ENCODE assay signal across 22 cellular contexts in the genomic region with DNA sequence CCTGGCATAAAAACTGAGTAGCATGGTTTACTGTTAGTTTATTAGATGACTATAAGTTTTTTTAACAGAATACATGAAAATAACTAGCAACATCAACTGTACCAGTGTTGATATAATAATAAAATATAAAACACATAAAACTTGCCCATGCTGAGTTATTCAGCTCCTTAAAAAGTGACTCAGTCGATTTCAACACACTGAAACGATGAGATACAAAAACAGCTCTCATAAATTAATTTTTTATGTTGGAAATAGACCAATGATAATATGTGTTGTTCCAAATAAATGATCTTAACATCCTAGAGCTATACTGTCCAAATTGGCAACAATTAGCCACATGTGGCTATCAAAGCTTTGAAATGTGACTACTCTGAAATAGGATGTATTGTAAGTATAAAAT. TPM values are rescaled to one million over a fixed set of nuclear protein-coding genes. Genes with fewer than 3 reads are reported as not detected.
A peak's percentile ranks its signal among the peaks of the same experiment; 100 is the strongest.
DNase-seq lines count a peak whose midpoint lies in the region; TF ChIP-seq lines count a peak whose summit lies in the region.
"Had no signal": no experiment of that assay in that cellular context is flagged by ENCODE, and none has a peak within 500 bp of the region (broad histone marks: within the 10 kb centered on the region; RNA-seq: fewer than 3 reads in every experiment).

No MANE protein-coding gene starts in this region.

- CTCF ChIA-PET in BJ (lab: Yijun Ruan, JAX) = interaction anchor here (0.9 to 2.3 kb wide), 2 partner anchors 247 to 466 kb away, joined by 3 to 20 read pairs; no protein-coding TSS in a partner anchor

- H3K4me3 ChIP-seq in BJ (ENCODE audit: low read depth, low read length) = no peak overlapping the region
- H3K4me3 ChIP-seq: colonic mucosa, lung, skin epidermis had no signal

- H3K27me3 ChIP-seq in BJ (ENCODE audit: control insufficient read depth, insufficient read depth, low read length) = no peaks in the 10 kb centered on the region
- H3K27me3 ChIP-seq: colonic mucosa had no signal

- POLR2A ChIA-PET in BJ (lab: Charles Lee) = no interaction called here

- DNase-seq in BJ (ENCODE audit: low read depth) = peak; percentile 31
- peak; percentile 34 for DNase-seq in HS-5 (ENCODE audit: low read depth)
- peak; percentile 32 for DNase-seq in brain pericyte (ENCODE audit: low read depth, low spot score)
- peak; percentile 80 for DNase-seq in iris pigment epithelial cell (ENCODE audit: low read depth)
- DNase-seq in A172 (ENCODE audit: low spot score) = no peak
- DNase-seq in germinal center (ENCODE audit: low spot score) = no peak
- no peak for DNase-seq in occipital lobe (lab: John Stamatoyannopoulos, UW)
- DNase-seq in NCI-H774 (lab: John Stamatoyannopoulos, UW) = no peak
- DNase-seq: activated CD4-positive, alpha-beta T cell treated with anti-CD3 and anti-CD28 coated beads for 48 hours; activated effector memory CD4-positive, alpha-beta T cell treated with Interleukin-2 at 50 U/mL for 16 hours; AML-193; amniotic stem cell; Calu3; colonic mucosa; GF-D8; head of caudate nucleus; NCI-H1417 treated with DMSO at 0.1 percent for 48 hours; stimulated activated CD4-positive, alpha-beta T cell treated with anti-CD3 and anti-CD28 coated beads, Interleukin-4, amount 100 ng/mL, for 24 hours; SW 1271 had no signal

- TF ChIP-seq CTCF in BJ (IDR thresholded peaks at IDR 0.05; ENCODE audit: insufficient read depth, low read depth, low read length) = no peak

- H3K36me3 ChIP-seq in BJ (ENCODE audit: control insufficient read depth, insufficient read depth, low read length) = no peaks in the 10 kb centered on the region
- H3K36me3 ChIP-seq: colonic mucosa had no signal

RNA-seq across cellular contexts. Expression of a gene that starts 15.9 kb away (rescaled TPM):
- 0.72 and 1.2 TPM in 2 replicates for polyA plus RNA-seq in BJ (2011; rRNA removed)
- polyA minus RNA-seq in BJ (2011; rRNA and poly(A)+ RNA removed) = 0.15 and 0.43 TPM in 2 replicates
- 14.4 and 15.8 TPM in 2 replicates for total RNA-seq in A172 (2014; rRNA removed; shearing (Covaris generic))
- total RNA-seq in occipital lobe = 13.1 TPM
- total RNA-seq: HT1080 had no signal

Comparison
In these comparisons a context has a peak if more than half of its experiments do, and no peak if none do; other contexts are left out.
1. DNase-seq: peak in BJ (single experiment), HS-5 (single experiment), brain pericyte (single experiment) and iris pigment epithelial cell (single experiment); none in A172 (single experiment), germinal center (single experiment), occipital lobe (single experiment) and NCI-H774 (single experiment).